ENCODE assay signal across 1 cellular context in genomic region chr1:202192770-202193613, GRCh38.
TF ChIP-seq lines count a peak whose summit lies in the region.

No MANE protein-coding gene starts in this region.

TF ChIP-seq in GM12878, 131 proteins besides CTCF, POLR2A, EP300 and RAD21 (continued from another document):
- TF ChIP-seq PBX3 (IDR thresholded peaks at IDR 0.05; ENCODE audit: insufficient replicate concordance, low read depth, low read length) (no peak), YY1 (IDR thresholded peaks at IDR 0.05; ENCODE audit: low read depth, low read length) (0 out of 2 replicates have a peak, but pooled peaks have one; percentile 18), CEBPZ (IDR thresholded peaks at IDR 0.05; ENCODE audit: low read depth, low read length) (no peak), RUNX3 (IDR thresholded peaks at IDR 0.05; ENCODE audit: low read length) (peak; percentile 12; the same call in 1 of the 2 replicates)
